ENCODE assay signal across 19 cellular contexts in the genomic region with DNA sequence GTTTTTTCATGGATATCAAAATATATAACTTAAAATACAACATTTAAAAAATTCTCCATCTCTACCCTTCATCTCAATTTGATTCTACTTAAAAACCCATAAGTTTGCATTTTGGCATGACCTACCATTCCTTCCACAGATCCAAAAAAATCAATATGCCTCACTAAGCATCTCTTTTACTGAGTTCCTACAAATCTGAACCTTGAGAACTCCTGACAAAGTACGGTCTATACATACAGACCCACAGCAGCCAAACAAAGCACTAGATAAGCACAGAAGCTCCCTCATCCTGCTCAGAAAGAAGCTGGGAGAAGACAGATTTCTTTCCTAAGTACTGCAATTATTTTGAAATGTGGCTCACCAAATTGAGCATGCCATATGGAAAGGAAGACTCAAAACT.
A peak's percentile ranks its signal among the peaks of the same experiment; 100 is the strongest.
DNase-seq lines count a peak whose midpoint lies in the region; ATAC-seq, FAIRE-seq and TF ChIP-seq lines count a peak whose summit lies in the region.
"Had no signal": no experiment of that assay in that cellular context is flagged by ENCODE, and none has a peak within 500 bp of the region (broad histone marks: within the 10 kb centered on the region; RNA-seq: fewer than 3 reads in every experiment).

No MANE protein-coding gene starts in this region.

- H3K4me1 ChIP-seq in HepG2 (ENCODE audit: insufficient read depth, low read length) (peaks cover 43% of the 10 kb centered on the region), right lobe of liver (peaks cover 0 to 35% (median 13%) of the 10 kb centered on the region in 4 donors), PC-9 (replicated peaks; ENCODE audit: insufficient read depth) (no peaks in the 10 kb centered on the region), breast epithelium (no peaks in the 10 kb centered on the region)
- H3K4me1 ChIP-seq: BE2C had no signal

- peak overlapping the region; percentile 68 for H3K27ac Mint-ChIP-seq in neural crest cell (ENCODE audit: unreplicated experiment)
- H3K27ac Mint-ChIP-seq: CD4-positive, CD25-positive, alpha-beta regulatory T cell; CD8-positive, alpha-beta memory T cell; HFFc6 had no signal

- no peak overlapping the region for H3K4me3 Mint-ChIP-seq in neural crest cell
- H3K4me3 Mint-ChIP-seq: CD4-positive, CD25-positive, alpha-beta regulatory T cell; CD8-positive, alpha-beta memory T cell; HFFc6 had no signal

- H3K4me3 ChIP-seq in HepG2 (replicated peaks in 1 of 3; ENCODE audit: insufficient read depth in 1 of 3, low read depth in 2 of 3, low read length in 3 of 3) (no peak overlapping the region), right lobe of liver (no peak overlapping the region), PC-9 (no peak overlapping the region), breast epithelium (no peak overlapping the region)

- WGBS in HepG2 (ENCODE audit: low lambda C conversion rate): 0% methylated on average over 1 of the region's 1 CpG
- WGBS in right lobe of liver (ENCODE audit: insufficient coverage, low coverage, low lambda C conversion rate, missing lambda C conversion rate): 64% methylated on average over 1 of the region's 1 CpG

- H3K36me3 Mint-ChIP-seq in neural crest cell (ENCODE audit: low read depth): no peaks in the 10 kb centered on the region
- H3K36me3 Mint-ChIP-seq: CD4-positive, CD25-positive, alpha-beta regulatory T cell; CD8-positive, alpha-beta memory T cell had no signal

- H3K36me3 ChIP-seq in HepG2 (replicated peaks in 1 of 2; ENCODE audit: control insufficient read depth in 1 of 2, insufficient read depth in 2 of 2, low read length in 2 of 2): no peaks in the 10 kb centered on the region
- H3K36me3 ChIP-seq in right lobe of liver: no peaks in the 10 kb centered on the region
- H3K36me3 ChIP-seq in PC-9 (ENCODE audit: low read depth): no peaks in the 10 kb centered on the region
- H3K36me3 ChIP-seq in breast epithelium: no peaks in the 10 kb centered on the region
- H3K36me3 ChIP-seq: BE2C had no signal

- ATAC-seq in HepG2 (peak; percentile 90), right lobe of liver (no peak), GM21390 (IDR thresholded peaks at IDR 0.05; ENCODE audit: unreplicated experiment) (no peak)
- ATAC-seq: HCT116 had no signal

- no peaks in the 10 kb centered on the region for H3K4me1 Mint-ChIP-seq in neural crest cell
- H3K4me1 Mint-ChIP-seq: CD4-positive, CD25-positive, alpha-beta regulatory T cell; CD8-positive, alpha-beta memory T cell had no signal

- H3K27me3 Mint-ChIP-seq in neural crest cell (ENCODE audit: low read depth): no peaks in the 10 kb centered on the region
- H3K27me3 Mint-ChIP-seq: CD4-positive, CD25-positive, alpha-beta regulatory T cell; CD8-positive, alpha-beta memory T cell had no signal

- H3F3A ChIP-seq in PC-9 (ENCODE audit: insufficient read depth, low read depth): 0 out of 2 replicates have a peak, but pooled peaks cover 3% of the 10 kb centered on the region

- POLR2A ChIA-PET in HepG2 (lab: Yijun Ruan, JAX): no interaction called here
- POLR2A ChIA-PET in PC-9 (lab: Charles Lee; ENCODE audit: unreplicated experiment): no interaction called here

- H2AFZ ChIP-seq in HepG2 (ENCODE audit: low read length) (peak overlapping the region; percentile 15), PC-9 (0 out of 2 replicates have a peak overlapping the region, but pooled peaks have one; percentile 62)

- CTCF ChIA-PET in HepG2 (lab: Yijun Ruan, JAX; ENCODE audit: low intra/inter-chr PET ratio, low total read pairs) (no interaction called here), PC-9 (lab: Charles Lee) (no interaction called here)

- in situ Hi-C loops in HepG2 (cut with HindIII; ENCODE audit: extremely low pct_ligation_motif_present, low pct_unique_long_range_greater_than_20kb): no loop called here

- TF ChIP-seq EP300 in HepG2 (IDR thresholded peaks at IDR 0.05; ENCODE audit: low read depth in 2 of 2, low read length in 2 of 2) (no peak), HepG2 (CRISPR knock-in tag; IDR thresholded peaks at IDR 0.05; ENCODE audit: borderline replicate concordance) (no peak)

- H3K9me3 ChIP-seq in HepG2 (ENCODE audit: low read length): no peaks in the 10 kb centered on the region
- no peaks in the 10 kb centered on the region for H3K9me3 ChIP-seq in right lobe of liver
- no peaks in the 10 kb centered on the region for H3K9me3 ChIP-seq in PC-9 (ENCODE audit: insufficient read depth, low read depth)
- no peaks in the 10 kb centered on the region for H3K9me3 ChIP-seq in breast epithelium
- H3K9me3 ChIP-seq: BE2C had no signal

- TF ChIP-seq POLR2A in HepG2 (IDR thresholded peaks at IDR 0.05; ENCODE audit: insufficient read depth in 1 of 2, low read depth in 2 of 2, low read length in 2 of 2): no peak
- no peak for TF ChIP-seq POLR2A in right lobe of liver (IDR thresholded peaks at IDR 0.05)
- TF ChIP-seq POLR2A in breast epithelium (IDR thresholded peaks at IDR 0.05): no peak

- H3K79me2 ChIP-seq in HepG2 (ENCODE audit: insufficient read depth, low read length): no peaks in the 10 kb centered on the region
- no peaks in the 10 kb centered on the region for H3K79me2 ChIP-seq in PC-9 (ENCODE audit: low read depth)

- H3K4me2 ChIP-seq in HepG2 (ENCODE audit: low read depth, low read length) (no peak overlapping the region), PC-9 (no peak overlapping the region)

- intact Hi-C loops in HepG2 (cut with micrococcal nuclease; ENCODE audit: unreplicated experiment) (no loop called here), right lobe of liver (cut with DNase I) (no loop called here), PC-9 (cut with micrococcal nuclease; ENCODE audit: unreplicated experiment) (no loop called here), breast epithelium (cut with DNase I; ENCODE audit: low total_unique reads) (no loop called here)

- no peak for TF ChIP-seq CTCF in HepG2 (CRISPR knock-in tag; IDR thresholded peaks at IDR 0.05)
- TF ChIP-seq CTCF in right lobe of liver (IDR thresholded peaks at IDR 0.05): no peak
- no peak for TF ChIP-seq CTCF in PC-9 (conservative IDR thresholded peaks at IDR 0.05)
- no peak for TF ChIP-seq CTCF in neural crest cell (conservative IDR thresholded peaks at IDR 0.05)
- TF ChIP-seq CTCF in breast epithelium (IDR thresholded peaks at IDR 0.05): no peak

- DNase-seq in HepG2 (ENCODE audit: low spot score): peak; percentile 7
- no peak for DNase-seq in right lobe of liver
- DNase-seq in PC-9: no peak
- DNase-seq in neural crest cell (ENCODE audit: low read depth, low spot score): no peak
- no peak for DNase-seq in breast epithelium (ENCODE audit: low spot score in 2 of 2)
- DNase-seq: ACHN; BE2C; C1 segment of cervical spinal cord; CD4-positive, CD25-positive, alpha-beta regulatory T cell; CD8-positive, alpha-beta memory T cell; COR-L47; GOT3; H7; HFFc6 had no signal

- no peak for FAIRE-seq in HepG2 (lab: Jason Lieb, UNC)
- FAIRE-seq: GM12891, GM19239, HTR-8/SVneo had no signal

- H3K9me2 ChIP-seq in PC-9 (ENCODE audit: insufficient read depth): no peaks in the 10 kb centered on the region

- no peak overlapping the region for H3K9ac ChIP-seq in HepG2 (ENCODE audit: insufficient read depth, low read depth, low read length)

- no peak for TF ChIP-seq RAD21 in HepG2 (CRISPR knock-in tag; IDR thresholded peaks at IDR 0.05)

- H3K27me3 ChIP-seq in HepG2 (ENCODE audit: control insufficient read depth in 1 of 2, insufficient read depth in 2 of 2, low read length in 2 of 2): no peaks in the 10 kb centered on the region
- no peaks in the 10 kb centered on the region for H3K27me3 ChIP-seq in right lobe of liver
- no peaks in the 10 kb centered on the region for H3K27me3 ChIP-seq in PC-9 (ENCODE audit: insufficient read depth, low read depth)
- no peaks in the 10 kb centered on the region for H3K27me3 ChIP-seq in breast epithelium
- H3K27me3 ChIP-seq: BE2C had no signal

- H3K9me3 Mint-ChIP-seq in neural crest cell: no peaks in the 10 kb centered on the region
- H3K9me3 Mint-ChIP-seq: HFFc6 had no signal

- H4K20me1 ChIP-seq in HepG2 (ENCODE audit: insufficient read depth, low read length): no peaks in the 10 kb centered on the region
- H4K20me1 ChIP-seq in PC-9 (ENCODE audit: insufficient read depth): no peaks in the 10 kb centered on the region

- H3K27ac ChIP-seq in HepG2 (ENCODE audit: extremely low read length, insufficient read depth, low read length) (no peak overlapping the region), right lobe of liver (peak overlapping the region in 1 of 3 donors; percentile 89), PC-9 (no peak overlapping the region), breast epithelium (no peak overlapping the region)

- no TSS peak for BruUV-seq in HepG2 (replicated peaks; lab: Mats Ljungman, UMichigan)
- BruUV-seq in PC-9 (replicated peaks; lab: Mats Ljungman, UMichigan): no TSS peak

TF ChIP-seq in HepG2, 621 proteins besides CTCF, POLR2A, EP300 and RAD21 (continues in another document):
- TF ChIP-seq MIXL1 (CRISPR knock-in tag; IDR thresholded peaks at IDR 0.05) (0 out of 2 replicates have a peak, but pooled peaks have one; percentile 20), NCOA2 (CRISPR knock-in tag; IDR thresholded peaks at IDR 0.05) (peak; percentile 15; the same call in 1 of the 2 replicates), ZFP36L2 (CRISPR knock-in tag; IDR thresholded peaks at IDR 0.05) (no peak), FOXJ3 (CRISPR knock-in tag; IDR thresholded peaks at IDR 0.05; ENCODE audit: borderline replicate concordance) (peak; percentile 24; the same call in 1 of the 2 replicates), ISL2 (CRISPR knock-in tag; IDR thresholded peaks at IDR 0.05) (peak; percentile 22; the same call in 1 of the 2 replicates), RXRA (CRISPR knock-in tag; IDR thresholded peaks at IDR 0.05) (no peak), AGO2 (optimal IDR thresholded peaks at IDR 0.05; ENCODE audit: low read depth, low read length) (no peak), FOSL1 (CRISPR knock-in tag; IDR thresholded peaks at IDR 0.05; ENCODE audit: borderline replicate concordance) (no peak), MEF2D (CRISPR knock-in tag; IDR thresholded peaks at IDR 0.05) (no peak)
- TF ChIP-seq, protein P1, sequence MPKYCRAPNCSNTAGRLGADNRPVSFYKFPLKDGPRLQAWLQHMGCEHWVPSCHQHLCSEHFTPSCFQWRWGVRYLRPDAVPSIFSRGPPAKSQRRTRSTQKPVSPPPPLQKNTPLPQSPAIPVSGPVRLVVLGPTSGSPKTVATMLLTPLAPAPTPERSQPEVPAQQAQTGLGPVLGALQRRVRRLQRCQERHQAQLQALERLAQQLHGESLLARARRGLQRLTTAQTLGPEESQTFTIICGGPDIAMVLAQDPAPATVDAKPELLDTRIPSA (CRISPR knock-in tag; IDR thresholded peaks at IDR 0.05; ENCODE audit: borderline replicate concordance): no peak
